ENCODE assay signal across 8 cellular contexts in genomic region chr20:2101935-2102584, GRCh38. TPM values are rescaled to one million over a fixed set of nuclear protein-coding genes. Genes with fewer than 3 reads are reported as not detected.
DNase-seq lines count a peak whose midpoint lies in the region; ATAC-seq and TF ChIP-seq lines count a peak whose summit lies in the region.

No MANE protein-coding gene starts in this region.

- H3K27ac ChIP-seq in SK-N-SH (ENCODE audit: low read depth in 2 of 2, low read length in 1 of 2) (peak overlapping the region; percentile 99 to 100), temporal lobe (ENCODE audit: low read depth, low read length) (peak overlapping the region; percentile 99)

- H3K9me3 Mint-ChIP-seq in activated naive CD4-positive, alpha-beta T cell treated with anti-CD3 and anti-CD28 coated beads, Interleukin-2, amount 50 U/mL, for 72 hours, result no peaks in the 10 kb centered on the region

- H3K9me2 ChIP-seq in SK-N-SH, result no peaks in the 10 kb centered on the region

- POLR2A ChIA-PET in SK-N-SH (lab: Yijun Ruan, JAX), result interaction anchor here (0.9 to 2.0 kb wide), 5 partner anchors 8 to 105 kb away, joined by 3 to 5 read pairs (median 3); no protein-coding TSS in a partner anchor

- WGBS in SK-N-SH (ENCODE audit: low lambda C conversion rate), result 4% methylated on average over 29 of the region's 57 CpGs

- peak overlapping the region; percentile 89 for H2AFZ ChIP-seq in SK-N-SH (ENCODE audit: low read depth)

- TF ChIP-seq RAD21 in SK-N-SH (IDR thresholded peaks at IDR 0.05; ENCODE audit: low read length), result no peak

- peak overlapping the region; percentile 99 for H3K9ac ChIP-seq in SK-N-SH

- ATAC-seq in HG02642 (IDR thresholded peaks at IDR 0.05; ENCODE audit: poor library complexity, unreplicated experiment) (peak; percentile 81), omental fat pad (ENCODE audit: low FRiP score) (peak; percentile 92)
- ATAC-seq in activated naive CD4-positive, alpha-beta T cell treated with anti-CD3 and anti-CD28 coated beads, Interleukin-2, amount 50 U/mL, for 72 hours, result peak; percentile 80 to 86

- H3K79me2 ChIP-seq in SK-N-SH (ENCODE audit: insufficient read depth), result peaks cover 48% of the 10 kb centered on the region

- peaks cover 21% of the 10 kb centered on the region for H4K20me1 ChIP-seq in SK-N-SH (ENCODE audit: insufficient read depth)

- peaks cover 13 to 19% of the 10 kb centered on the region in 2 experiments for H3K36me3 ChIP-seq in SK-N-SH (replicated peaks in 1 of 2; ENCODE audit: control insufficient read depth in 1 of 2, insufficient read depth in 2 of 2, low read length in 1 of 2)

- H3K27ac Mint-ChIP-seq in activated naive CD4-positive, alpha-beta T cell treated with anti-CD3 and anti-CD28 coated beads, Interleukin-2, amount 50 U/mL, for 72 hours, result peak overlapping the region; percentile 99 to 100

- peak in 1 of 2 experiments; percentile 40; a peak in 1 of 4 replicates for TF ChIP-seq EP300 in SK-N-SH (IDR thresholded peaks at IDR 0.05; ENCODE audit: borderline replicate concordance in 1 of 2, low read depth in 1 of 2, low read length in 1 of 2)

- H3K4me3 ChIP-seq in GM12864 (ENCODE audit: low read depth, low read length) (peak overlapping the region; percentile 90), SK-N-SH (ENCODE audit: low read depth in 2 of 2, low read length in 1 of 2) (peak overlapping the region; percentile 87 to 91)

- H3K4me2 ChIP-seq in SK-N-SH, result peak overlapping the region; percentile 95

- no peak for TF ChIP-seq CTCF in GM12864 (IDR thresholded peaks at IDR 0.05; ENCODE audit: low read depth, low read length, missing control alignments)
- TF ChIP-seq CTCF in SK-N-SH (IDR thresholded peaks at IDR 0.05), result no peak
- peak in 1 of 3 donors; percentile 25 for TF ChIP-seq CTCF in omental fat pad (IDR thresholded peaks at IDR 0.05)

- peaks cover 28 to 29% of the 10 kb centered on the region in 2 donors for H3K36me3 Mint-ChIP-seq in activated naive CD4-positive, alpha-beta T cell treated with anti-CD3 and anti-CD28 coated beads, Interleukin-2, amount 50 U/mL, for 72 hours

- no peaks in the 10 kb centered on the region for H3K9me3 ChIP-seq in SK-N-SH

- H3F3A ChIP-seq in SK-N-SH (replicated peaks; ENCODE audit: insufficient read depth), result no peaks in the 10 kb centered on the region

- CTCF ChIA-PET in SK-N-SH (lab: Yijun Ruan, JAX), result interaction anchor here (1.2 to 3.0 kb wide), 6 partner anchors 9 to 325 kb away, joined by 3 to 19 read pairs (median 6); no protein-coding TSS in a partner anchor

- DNase-seq in GM12864 (ENCODE audit: low read depth), result peak; percentile 80
- DNase-seq in NCI-H1092 treated with DMSO at 0.1 percent for 48 hours (lab: John Stamatoyannopoulos, UW), result peak; percentile 96
- peak; percentile 93 for DNase-seq in SK-N-SH
- DNase-seq in activated naive CD4-positive, alpha-beta T cell treated with anti-CD3 and anti-CD28 coated beads, Interleukin-2, amount 50 U/mL, for 72 hours (ENCODE audit: low spot score in 2 of 2), result peak; percentile 84 to 91
- DNase-seq in glomerular endothelial cell (ENCODE audit: extremely low read depth, low read depth, low spot score), result peak; percentile 75
- DNase-seq in omental fat pad (ENCODE audit: low spot score), result peak; percentile 78

- peaks cover 8 to 19% of the 10 kb centered on the region in 2 experiments; a peak in 3 of 4 replicates for H3K4me1 ChIP-seq in SK-N-SH (ENCODE audit: control insufficient read depth in 1 of 2, insufficient read depth in 2 of 2, low read depth in 1 of 2, low read length in 1 of 2)

- H3K27me3 ChIP-seq in SK-N-SH (ENCODE audit: insufficient read depth), result no peaks in the 10 kb centered on the region

TF ChIP-seq in SK-N-SH, 30 proteins besides CTCF, POLR2A, EP300 and RAD21:
- TF ChIP-seq MXI1 (IDR thresholded peaks at IDR 0.05; ENCODE audit: low read depth, low read length) (peak; percentile 84), TCF12 (IDR thresholded peaks at IDR 0.05) (no peak), TAF1 (IDR thresholded peaks at IDR 0.05; ENCODE audit: borderline replicate concordance, low read depth, low read length) (peak; percentile 47; the same call in 1 of the 2 replicates), FOXM1 (IDR thresholded peaks at IDR 0.05; ENCODE audit: low read depth) (peak; percentile 64; the same call in 1 of the 2 replicates), POLR2AphosphoS5 (IDR thresholded peaks at IDR 0.05; ENCODE audit: low read depth, low read length) (peak; percentile 50; the same call in 1 of the 2 replicates), EZH2phosphoT487 (IDR thresholded peaks at IDR 0.05; ENCODE audit: borderline replicate concordance, low read depth) (no peak), ELF1 (IDR thresholded peaks at IDR 0.05) (peak; percentile 94), NFIC (IDR thresholded peaks at IDR 0.05; ENCODE audit: borderline replicate concordance) (0 out of 2 replicates have a peak, but pooled peaks have one; percentile 9), YY1 (IDR thresholded peaks at IDR 0.05; ENCODE audit: low read depth) (peak; percentile 64), JUND (IDR thresholded peaks at IDR 0.05) (peak; percentile 41), FOXJ3 (CRISPR knock-in tag; IDR thresholded peaks at IDR 0.05) (peak; percentile 88), MAX (IDR thresholded peaks at IDR 0.05; ENCODE audit: low read depth) (peak; percentile 50; the same call in 1 of the 2 replicates), RFX5 (IDR thresholded peaks at IDR 0.05; ENCODE audit: low read length) (no peak), SIN3A (IDR thresholded peaks at IDR 0.05; ENCODE audit: borderline replicate concordance, low read depth, low read length) (peak; percentile 12; the same call in 1 of the 2 replicates), GABPA (IDR thresholded peaks at IDR 0.05; ENCODE audit: low read depth) (peak; percentile 37; the same call in 1 of the 2 replicates), TEAD4 (IDR thresholded peaks at IDR 0.05; ENCODE audit: borderline replicate concordance, insufficient read depth) (no peak), RCOR1 (IDR thresholded peaks at IDR 0.05; ENCODE audit: low read length) (peak; percentile 4; the same call in 1 of the 2 replicates), RXRA (IDR thresholded peaks at IDR 0.05; ENCODE audit: borderline replicate concordance, low read depth) (0 out of 2 replicates have a peak, but pooled peaks have one; percentile 37)

RNA-seq across cellular contexts. Expression of gene STK35, which starts 0.4 kb away (rescaled TPM):
- polyA plus RNA-seq in SK-N-SH (2012; rRNA removed), result 6.7 and 7.5 TPM in 2 replicates
- 3.9 and 5.2 TPM in 2 replicates for polyA plus RNA-seq in SK-N-SH (2012; cell fraction: cytosol; rRNA removed)
- polyA plus RNA-seq in SK-N-SH (2012; cell fraction: nucleus; rRNA removed), result 16.3 and 16.5 TPM in 2 replicates
- total RNA-seq in activated naive CD4-positive, alpha-beta T cell treated with anti-CD3 and anti-CD28 coated beads, Interleukin-2, amount 50 U/mL, for 72 hours, result 10 to 100 TPM; 23.5 to 23.8 TPM
- total RNA-seq in glomerular endothelial cell (18.7 and 22.9 TPM in 2 replicates), omental fat pad (10 to 100 TPM; 21.6 to 30.0 (median 24.7) TPM), temporal lobe (9.8 TPM)

Comparison
In these comparisons a context has a peak if more than half of its experiments do, and no peak if none do; other contexts are left out.
1. Peak in every context shown above with its lines: DNase-seq, ATAC-seq, H3K4me3 ChIP-seq and H3K27ac ChIP-seq.